In genomic region chr2:159050426-159050825, GRCh38 we compare ENCODE assay signal across 17 cellular contexts.
DNase-seq lines count a peak whose midpoint lies in the region; ATAC-seq and TF ChIP-seq lines count a peak whose summit lies in the region.
"Had no signal": no experiment of that assay in that cellular context is flagged by ENCODE, and none has a peak within 500 bp of the region (broad histone marks: within the 10 kb centered on the region; RNA-seq: fewer than 3 reads in every experiment).

No MANE protein-coding gene starts in this region.

- H3K27me3 Mint-ChIP-seq in nephron (ENCODE audit: low read depth), result no peaks in the 10 kb centered on the region

- H3K4me3 ChIP-seq in GM12865 (ENCODE audit: low read depth, low read length), result no peak overlapping the region

- H3K4me3 Mint-ChIP-seq in nephron, result no peak overlapping the region
- H3K4me3 Mint-ChIP-seq: CD4-positive, CD25-positive, alpha-beta regulatory T cell; CD8-positive, alpha-beta memory T cell; HFFc6 had no signal

- TF ChIP-seq CTCF in GM12865 (IDR thresholded peaks at IDR 0.05; ENCODE audit: insufficient read depth, low read depth, low read length, missing control alignments) (no peak), VCaP (conservative IDR thresholded peaks at IDR 0.05) (no peak), nephron (IDR thresholded peaks at IDR 0.05; ENCODE audit: unreplicated experiment in 3 of 3) (no peak)

- peaks cover 89% of the 10 kb centered on the region for H3K4me1 Mint-ChIP-seq in nephron
- H3K4me1 Mint-ChIP-seq: CD4-positive, CD25-positive, alpha-beta regulatory T cell; CD8-positive, alpha-beta memory T cell had no signal

- DNase-seq in GM12865 (ENCODE audit: low read depth) (peak; percentile 39), foreskin melanocyte (no peak), globus pallidus (ENCODE audit: low spot score) (no peak)
- DNase-seq: BE2C; C1 segment of cervical spinal cord; Caco-2; CD4-positive, CD25-positive, alpha-beta regulatory T cell; CD8-positive, alpha-beta memory T cell; GOT3; H7; HFFc6; KG1 had no signal

- H3K27ac ChIP-seq in VCaP, result peak overlapping the region; percentile 19; the same call in 1 of the 2 replicates

- peaks cover 20% of the 10 kb centered on the region for H3K36me3 Mint-ChIP-seq in nephron (ENCODE audit: low read depth)
- H3K36me3 Mint-ChIP-seq: CD4-positive, CD25-positive, alpha-beta regulatory T cell had no signal

- ATAC-seq in GM21390 (IDR thresholded peaks at IDR 0.05; ENCODE audit: unreplicated experiment) (peak; percentile 57), GM21515 (IDR thresholded peaks at IDR 0.05; ENCODE audit: unreplicated experiment) (no peak)
- ATAC-seq: HCT116 had no signal

- peak overlapping the region; percentile 8 to 90 (median 89) for H3K27ac Mint-ChIP-seq in nephron
- H3K27ac Mint-ChIP-seq: CD4-positive, CD25-positive, alpha-beta regulatory T cell; CD8-positive, alpha-beta memory T cell; HFFc6 had no signal

- no peaks in the 10 kb centered on the region for H3K9me3 Mint-ChIP-seq in nephron
- H3K9me3 Mint-ChIP-seq: CD8-positive, alpha-beta memory T cell; HFFc6 had no signal
